Comparison of ENCODE assay signal across 9 cellular contexts in the genomic region with DNA sequence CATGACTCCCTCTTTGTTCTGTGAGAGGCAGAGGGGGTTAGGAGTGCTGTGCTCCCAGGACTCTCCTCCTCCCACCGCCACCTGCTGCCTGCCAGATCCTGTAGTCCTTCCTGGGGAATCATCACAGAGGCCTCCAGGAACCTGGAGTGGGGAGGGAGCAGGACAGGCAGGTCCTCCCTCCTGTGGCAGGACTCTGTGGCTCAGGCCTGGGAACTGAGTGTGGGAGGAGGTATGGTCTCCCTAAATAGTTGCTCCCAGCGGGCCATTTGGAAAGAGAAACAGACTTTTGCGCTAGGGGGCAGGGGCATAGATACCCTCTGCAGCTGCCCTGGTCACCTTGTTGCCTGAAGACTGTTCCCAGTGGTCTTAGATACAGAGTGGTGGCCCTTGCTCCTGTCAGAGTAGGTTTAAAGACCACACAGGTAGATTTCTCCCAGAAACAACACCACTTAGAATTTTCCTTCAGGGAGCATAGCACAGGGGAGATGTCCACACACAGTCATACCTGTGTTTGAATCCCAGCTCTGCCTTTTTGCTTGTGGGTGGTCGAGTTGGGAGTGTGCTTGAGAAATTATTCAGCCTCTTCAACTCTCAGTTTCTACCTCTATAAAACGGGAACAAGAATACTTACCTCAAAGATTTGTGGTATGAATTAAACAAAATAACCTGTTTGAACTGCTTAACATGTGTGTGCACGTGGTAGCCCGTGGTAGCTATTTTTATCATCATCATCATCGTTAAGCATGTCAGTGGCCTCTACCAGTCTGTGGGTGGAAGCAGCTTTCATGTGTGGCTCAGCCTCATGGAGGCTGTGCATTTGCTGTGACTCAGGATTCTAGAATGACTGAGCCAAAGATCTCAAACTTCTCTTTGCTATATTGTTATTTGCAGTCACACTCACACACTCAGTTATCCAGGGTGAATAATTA. TPM values are rescaled to one million over a fixed set of nuclear protein-coding genes. Genes with fewer than 3 reads are reported as not detected.
DNase-seq lines count a peak whose midpoint lies in the region; ATAC-seq lines count a peak whose summit lies in the region.
"Had no signal": no experiment of that assay in that cellular context is flagged by ENCODE, and none has a peak within 500 bp of the region (broad histone marks: within the 10 kb centered on the region; RNA-seq: fewer than 3 reads in every experiment).

No MANE protein-coding gene starts in this region.

- H3K27me3 ChIP-seq in BLaER1 treated with 17β-estradiol and CSF1 and Interleukin-3, amounts not matched to agents 10 nM and 100 nM = no peaks in the 10 kb centered on the region

- ATAC-seq in GM21381 (IDR thresholded peaks at IDR 0.05; ENCODE audit: unreplicated experiment) = peak; percentile 46

- H3K4me1 ChIP-seq in BLaER1 treated with 17β-estradiol and CSF1 and Interleukin-3, amounts not matched to agents 10 nM and 100 nM = peaks cover 82 to 100% (median 98%) of the 10 kb centered on the region in 10 experiments

- H3K4me3 ChIP-seq in BLaER1 treated with 17β-estradiol and CSF1 and Interleukin-3, amounts not matched to agents 10 nM and 100 nM = peak overlapping the region; percentile 31 to 87 (median 68)

- peaks cover 0 to 14% (median 0%) of the 10 kb centered on the region in 11 experiments; a peak in 2 of 22 replicates for H4K20me1 ChIP-seq in BLaER1 treated with 17β-estradiol and CSF1 and Interleukin-3, amounts not matched to agents 10 nM and 100 nM

- H3K9me3 ChIP-seq in BLaER1 treated with 17β-estradiol and CSF1 and Interleukin-3, amounts not matched to agents 10 nM and 100 nM (replicated peaks in 1 of 11) = no peaks in the 10 kb centered on the region

- H3K27ac ChIP-seq in BLaER1 treated with 17β-estradiol and CSF1 and Interleukin-3, amounts not matched to agents 10 nM and 100 nM = peak overlapping the region; percentile 86 to 100 (median 99)

- peak overlapping the region; percentile 76 to 99 (median 97) for H3K9ac ChIP-seq in BLaER1 treated with 17β-estradiol and CSF1 and Interleukin-3, amounts not matched to agents 10 nM and 100 nM
- H3K9ac ChIP-seq: parathyroid adenoma had no signal

- H3K36me3 ChIP-seq in BLaER1 treated with 17β-estradiol and CSF1 and Interleukin-3, amounts not matched to agents 10 nM and 100 nM = peaks cover 0 to 46% (median 23%) of the 10 kb centered on the region in 11 experiments; a peak in 13 of 22 replicates

- H3K4me2 ChIP-seq in BLaER1 treated with 17β-estradiol and CSF1 and Interleukin-3, amounts not matched to agents 10 nM and 100 nM = peak overlapping the region; percentile 89 to 99 (median 93)

- DNase-seq in LHCN-M2 (ENCODE audit: low read depth) (peak; percentile 84), fibroblast of peridontal ligament (ENCODE audit: extremely low read depth) (peak; percentile 85), NCI-H1694 (lab: John Stamatoyannopoulos, UW) (no peak), SK-N-DZ (ENCODE audit: low spot score) (no peak)
- DNase-seq in activated CD8-positive, alpha-beta memory T cell treated with anti-CD3 and anti-CD28 coated beads, Interleukin-2, amount 50 U/mL, for 24 hours (ENCODE audit: extremely low read depth) = peak; percentile 53
- peak; percentile 87 for DNase-seq in stimulated activated CD4-positive, alpha-beta T cell treated with anti-CD3 and anti-CD28 coated beads, Interleukin-1b, Interleukin-23, amount 100 ng/mL, for 48 hours

RNA-seq across cellular contexts. Expression of gene SLC22A5, which starts 55.8 kb away (rescaled TPM):
- total RNA-seq in LHCN-M2 (2014; rRNA removed) = 5.6 and 6.1 TPM in 2 replicates
- polyA plus RNA-seq in LHCN-M2 (2012) = 8.8 TPM
- polyA plus RNA-seq in SK-N-DZ (2014; cell fraction: cytosol; rRNA removed) = 1.3 and 1.5 TPM in 2 replicates
- 2.8 and 7.0 TPM in 2 replicates for polyA plus RNA-seq in SK-N-DZ (2014; cell fraction: nucleus; rRNA removed)

Comparison
In these comparisons a context has a peak if more than half of its experiments do, and no peak if none do; other contexts are left out.
1. DNase-seq: peak in LHCN-M2 (single experiment), activated CD8-positive, alpha-beta memory T cell treated with anti-CD3 and anti-CD28 coated beads, Interleukin-2, amount 50 U/mL, for 24 hours (single experiment), fibroblast of peridontal ligament (single experiment) and stimulated activated CD4-positive, alpha-beta T cell treated with anti-CD3 and anti-CD28 coated beads, Interleukin-1b, Interleukin-23, amount 100 ng/mL, for 48 hours (single experiment); none in NCI-H1694 (single experiment) and SK-N-DZ (single experiment).